Comparison of ENCODE assay signal across 9 cellular contexts in genomic region chr4:121199742-121200561, GRCh38.
DNase-seq lines count a peak whose midpoint lies in the region; ATAC-seq and TF ChIP-seq lines count a peak whose summit lies in the region.
"Had no signal": no experiment of that assay in that cellular context is flagged by ENCODE, and none has a peak within 500 bp of the region (broad histone marks: within the 10 kb centered on the region; RNA-seq: fewer than 3 reads in every experiment).

No MANE protein-coding gene starts in this region.

- H3K9me2 ChIP-seq in MM.1S (replicated peaks; ENCODE audit: insufficient read depth, low read length): no peaks in the 10 kb centered on the region

- H3K9ac ChIP-seq in MM.1S (ENCODE audit: low read length): no peak overlapping the region

- no peaks in the 10 kb centered on the region for H3K36me3 ChIP-seq in MM.1S (replicated peaks; ENCODE audit: insufficient read depth, low read length)

- H3K4me1 ChIP-seq in MM.1S (ENCODE audit: low read length): no peaks in the 10 kb centered on the region; the same call in 1 of the 2 replicates

- peaks cover 27% of the 10 kb centered on the region for H3K4me1 Mint-ChIP-seq in stimulated activated memory B cell treated with anti-CD40 and anti-IgM and Interleukin-4, amounts not matched to agents 10 μg/mL and 1 μg/mL and 100 μg/mL, for 72 hours

- no peaks in the 10 kb centered on the region for H3K36me3 Mint-ChIP-seq in stimulated activated memory B cell treated with anti-CD40 and anti-IgM and Interleukin-4, amounts not matched to agents 10 μg/mL and 1 μg/mL and 100 μg/mL, for 72 hours

- peaks cover 2% of the 10 kb centered on the region for H3K9me3 Mint-ChIP-seq in stimulated activated memory B cell treated with anti-CD40 and anti-IgM and Interleukin-4, amounts not matched to agents 10 μg/mL and 1 μg/mL and 100 μg/mL, for 72 hours

- no peaks in the 10 kb centered on the region for H3K9me3 ChIP-seq in MM.1S (replicated peaks; ENCODE audit: insufficient read depth, low read length)

- no peaks in the 10 kb centered on the region for H3K27me3 Mint-ChIP-seq in stimulated activated memory B cell treated with anti-CD40 and anti-IgM and Interleukin-4, amounts not matched to agents 10 μg/mL and 1 μg/mL and 100 μg/mL, for 72 hours

- no peaks in the 10 kb centered on the region for H4K20me1 ChIP-seq in MM.1S (ENCODE audit: insufficient read depth, low read length)

- H3K4me3 Mint-ChIP-seq in stimulated activated memory B cell treated with anti-CD40 and anti-IgM and Interleukin-4, amounts not matched to agents 10 μg/mL and 1 μg/mL and 100 μg/mL, for 72 hours: peak overlapping the region; percentile 47

- peak; percentile 84 for ATAC-seq in HG02588 (IDR thresholded peaks at IDR 0.05; ENCODE audit: unreplicated experiment)
- ATAC-seq in stimulated activated memory B cell treated with anti-CD40 and anti-IgM and Interleukin-4, amounts not matched to agents 10 μg/mL and 1 μg/mL and 100 μg/mL, for 72 hours: peak; percentile 81

- peak overlapping the region; percentile 23 for H3K27ac Mint-ChIP-seq in stimulated activated memory B cell treated with anti-CD40 and anti-IgM and Interleukin-4, amounts not matched to agents 10 μg/mL and 1 μg/mL and 100 μg/mL, for 72 hours

- DNase-seq in activated effector memory CD4-positive, alpha-beta T cell treated with Interleukin-2 at 50 U/mL for 16 hours: peak; percentile 15
- DNase-seq in activated effector memory CD4-positive, alpha-beta T cell treated with anti-CD3 and anti-CD28 coated beads, Interleukin-2, amount 50 U/mL, for 16 hours: no peak
- no peak for DNase-seq in MM.1S
- no peak for DNase-seq in NCI-H748 (lab: John Stamatoyannopoulos, UW; ENCODE audit: unreplicated experiment)
- DNase-seq in amygdala (lab: John Stamatoyannopoulos, UW): no peak
- no peak for DNase-seq in NCI-H446 (lab: John Stamatoyannopoulos, UW)
- DNase-seq: KBM-7 had no signal

- no peak overlapping the region for H3K27ac ChIP-seq in MM.1S (ENCODE audit: low read length)

- H3K4me3 ChIP-seq in MM.1S (ENCODE audit: low read length): no peak overlapping the region

- no peak overlapping the region; the same call in 1 of the 2 replicates for H3K4me2 ChIP-seq in MM.1S (ENCODE audit: low read depth, low read length)

- H2AFZ ChIP-seq in MM.1S (ENCODE audit: low read length): no peak overlapping the region

- H3K27me3 ChIP-seq in MM.1S (replicated peaks; ENCODE audit: insufficient read depth, low read length): no peaks in the 10 kb centered on the region

- no peaks in the 10 kb centered on the region for H3F3A ChIP-seq in MM.1S (ENCODE audit: insufficient read depth, low read length)

- peak; percentile 27 for TF ChIP-seq CTCF in MM.1S (IDR thresholded peaks at IDR 0.05; ENCODE audit: low read length)

- H3K79me2 ChIP-seq in MM.1S (ENCODE audit: low read length): no peaks in the 10 kb centered on the region
